Comparison of ENCODE assay signal across 1 cellular context in genomic region chr10:73874267-73875138, GRCh38.
TF ChIP-seq lines count a peak whose summit lies in the region.

Gene CAMK2G (minus strand): TSS chr10:73874555. CDS start chr10:73874461, 94 bp downstream.

TF ChIP-seq in HEK293, 187 proteins besides CTCF, POLR2A, EP300 and RAD21 (continued from another document):
- TF ChIP-seq ZNF645 (tag by site-specific recombination; IDR thresholded peaks at IDR 0.05) (no peak), TCF7L2 (IDR thresholded peaks at IDR 0.05; ENCODE audit: borderline replicate concordance, low read depth, low read length) (no peak), ZBTB7A (tag by site-specific recombination; IDR thresholded peaks at IDR 0.05; ENCODE audit: low read depth) (0 out of 2 replicates have a peak, but pooled peaks have one; percentile 23), ZFHX2 (tag by site-specific recombination; conservative IDR thresholded peaks at IDR 0.05) (peak; percentile 4; the same call in 1 of the 2 replicates), ZBTB1 (tag by site-specific recombination; IDR thresholded peaks at IDR 0.05) (no peak), ZNF132 (tag by site-specific recombination; IDR thresholded peaks at IDR 0.05; ENCODE audit: borderline replicate concordance) (no peak), ZNF501 (tag by site-specific recombination; IDR thresholded peaks at IDR 0.05) (0 out of 2 replicates have a peak, but pooled peaks have one; percentile 26)
TF ChIP-seq in HEK293: peak in this region for 22.
